In the genomic region with DNA sequence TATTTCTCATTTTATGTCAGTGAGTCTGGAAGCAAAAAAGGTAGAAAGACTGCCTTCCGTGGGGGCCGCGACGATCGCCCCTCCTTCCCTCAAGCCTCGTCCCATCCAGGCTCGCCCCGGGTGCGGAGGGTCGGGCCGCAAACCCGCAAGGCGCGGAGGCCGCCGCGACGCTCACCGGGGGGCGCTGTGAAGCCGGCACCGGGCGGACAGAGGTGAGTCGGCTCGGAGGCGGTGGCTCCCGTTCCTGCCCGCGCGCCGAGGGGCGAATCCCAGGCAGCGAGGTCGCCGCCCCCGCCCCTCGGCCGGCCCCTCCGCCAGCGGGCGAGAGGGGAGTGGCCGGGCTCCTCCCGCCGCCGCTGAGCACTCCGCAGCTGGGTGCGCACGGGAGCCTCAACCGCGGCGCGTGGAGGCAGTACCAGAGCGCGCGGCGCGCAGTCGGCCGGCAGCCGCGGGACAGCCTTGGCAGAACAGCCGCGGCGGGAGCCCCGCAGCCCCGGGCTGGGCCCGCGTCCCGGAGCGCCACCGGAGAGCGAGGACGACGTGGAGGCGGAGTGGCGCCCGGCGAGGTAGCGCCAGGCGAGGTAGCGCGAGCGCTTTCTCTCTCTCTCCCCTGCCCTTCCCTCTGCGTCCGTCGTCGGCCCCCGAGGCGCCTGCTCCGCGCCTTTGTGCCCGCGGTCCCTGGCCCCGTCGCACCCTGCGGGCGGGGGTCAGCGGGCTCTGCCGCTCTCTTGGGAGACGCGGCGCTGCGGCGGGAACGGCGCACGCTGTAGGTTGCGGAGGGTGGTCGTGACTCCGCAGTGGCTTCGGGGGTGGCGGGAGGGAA, we compare ENCODE assay signal across 8 cellular contexts. TPM values are rescaled to one million over a fixed set of nuclear protein-coding genes. Genes with fewer than 3 reads are reported as not detected.
DNase-seq lines count a peak whose midpoint lies in the region; ATAC-seq and TF ChIP-seq lines count a peak whose summit lies in the region.

Gene MYO1B (plus strand): TSS at position 359 of the 823 bp plus-strand sequence. CDS start 31,492 bp downstream, outside the sequence.

- H3K79me2 ChIP-seq in hepatocyte, result peaks cover 34% of the 10 kb centered on the region
- H3K79me2 ChIP-seq in Karpas-422 (ENCODE audit: low read length), result no peaks in the 10 kb centered on the region

- peaks cover 9% of the 10 kb centered on the region for H3K36me3 ChIP-seq in MG63
- H3K36me3 ChIP-seq in ascending aorta, result no peaks in the 10 kb centered on the region
- H3K36me3 ChIP-seq in hepatocyte (replicated peaks; ENCODE audit: insufficient read depth, low read depth), result no peaks in the 10 kb centered on the region
- no peaks in the 10 kb centered on the region for H3K36me3 ChIP-seq in Karpas-422 (ENCODE audit: insufficient read depth, low read length)

- TF ChIP-seq CTCF in ascending aorta (IDR thresholded peaks at IDR 0.05) (peak; percentile 27 to 80 (median 58)), hepatocyte (IDR thresholded peaks at IDR 0.05; ENCODE audit: poor library complexity) (peak; percentile 72)

- peaks cover 1% of the 10 kb centered on the region for H4K20me1 ChIP-seq in hepatocyte (ENCODE audit: insufficient read depth, poor library complexity, severe bottlenecking)
- H4K20me1 ChIP-seq in Karpas-422 (ENCODE audit: insufficient read depth, low read depth, low read length), result no peaks in the 10 kb centered on the region

- peak within 1 kb of the TSS; percentile 82 for H3K4me3 ChIP-seq in MG63
- H3K4me3 ChIP-seq in ascending aorta, result peak within 1 kb of the TSS; percentile 83
- peak within 1 kb of the TSS; percentile 62 for H3K4me3 ChIP-seq in hepatocyte
- H3K4me3 ChIP-seq in skeletal muscle cell (ENCODE audit: low read depth, low read length), result peak within 1 kb of the TSS; percentile 86
- no peak within 1 kb of the TSS for H3K4me3 ChIP-seq in Karpas-422 (ENCODE audit: low read length)

- no peaks in the 10 kb centered on the region; the same call in 1 of the 2 replicates for H3K9me3 ChIP-seq in MG63
- no peaks in the 10 kb centered on the region for H3K9me3 ChIP-seq in ascending aorta
- H3K9me3 ChIP-seq in hepatocyte (ENCODE audit: low read depth), result no peaks in the 10 kb centered on the region
- no peaks in the 10 kb centered on the region for H3K9me3 ChIP-seq in Karpas-422 (ENCODE audit: low read length)

- H3K27me3 ChIP-seq in MG63, result no peaks in the 10 kb centered on the region
- H3K27me3 ChIP-seq in ascending aorta, result no peaks in the 10 kb centered on the region
- no peaks in the 10 kb centered on the region for H3K27me3 ChIP-seq in hepatocyte
- no peaks in the 10 kb centered on the region for H3K27me3 ChIP-seq in Karpas-422 (ENCODE audit: low read length)

- H3K9me2 ChIP-seq in hepatocyte (replicated peaks; ENCODE audit: insufficient read depth) (no peaks in the 10 kb centered on the region), Karpas-422 (replicated peaks; ENCODE audit: insufficient read depth, low read length) (no peaks in the 10 kb centered on the region)

- WGBS in hepatocyte (ENCODE audit: low lambda C conversion rate, missing lambda C conversion rate), result under 1% methylated on average over 60 of the region's 112 CpGs

- peaks cover 0 to 17% of the 10 kb centered on the region in 2 donors for H3K4me1 ChIP-seq in ascending aorta
- peaks cover 14% of the 10 kb centered on the region for H3K4me1 ChIP-seq in hepatocyte (ENCODE audit: insufficient read depth)
- no peaks in the 10 kb centered on the region for H3K4me1 ChIP-seq in Karpas-422 (ENCODE audit: low read length)

- DNase-seq in DMS153 (lab: John Stamatoyannopoulos, UW) (peak; percentile 71), MG63 (peak; percentile 91), SW 1271 (lab: John Stamatoyannopoulos, UW) (peak; percentile 39 to 74), ascending aorta (ENCODE audit: low spot score in 2 of 2) (peak in 1 of 2 donors; percentile 85), hepatocyte (ENCODE audit: low spot score) (peak; percentile 93), skeletal muscle cell (ENCODE audit: low read depth) (no peak), Karpas-422 (no peak)

- intact Hi-C loops in ascending aorta (cut with DNase I), result loop anchor here (1.0 to 5.0 kb wide), 4 partner anchors 52 to 256 kb away; no protein-coding TSS in a partner anchor

- H2AFZ ChIP-seq in hepatocyte (peak within 1 kb of the TSS; percentile 88), Karpas-422 (ENCODE audit: low read length) (no peak within 1 kb of the TSS)

- no peak within 1 kb of the TSS for H3K9ac ChIP-seq in Karpas-422 (ENCODE audit: low read length)

- ATAC-seq in GM21786 (IDR thresholded peaks at IDR 0.05; ENCODE audit: unreplicated experiment), result peak; percentile 41

- H3K27ac ChIP-seq in ascending aorta, result peak within 1 kb of the TSS; percentile 76 to 85
- peak within 1 kb of the TSS; percentile 88 for H3K27ac ChIP-seq in hepatocyte
- no peak within 1 kb of the TSS for H3K27ac ChIP-seq in Karpas-422 (ENCODE audit: low read length)

- H3K4me2 ChIP-seq in hepatocyte (peak within 1 kb of the TSS; percentile 77), Karpas-422 (ENCODE audit: low read depth, low read length, poor library complexity, severe bottlenecking) (no peak within 1 kb of the TSS)

RNA-seq across cellular contexts. Expression of gene MYO1B, which starts in this region (rescaled TPM):
- total RNA-seq in MG63 (2014; rRNA removed; shearing (Covaris generic); ENCODE audit: low replicate concordance), result 95.6 and 123 TPM in 2 replicates
- total RNA-seq in ascending aorta (27.4 TPM), hepatocyte (91.6 and 95.4 TPM in 2 replicates)
- 36.7 and 43.4 TPM in 2 replicates for polyA plus RNA-seq in hepatocyte
- not detected in 2 replicates for total RNA-seq in Karpas-422 (2014; rRNA removed; shearing (Covaris generic); ENCODE audit: low replicate concordance)

Comparison
In these comparisons a context has a peak if more than half of its experiments do, and no peak if none do; other contexts are left out.
1. RNA of gene MYO1B (total RNA-seq): 95.6 to 123 TPM in MG63, 91.6 to 95.4 TPM in hepatocyte and 27.4 TPM in ascending aorta (single experiment); not detected in Karpas-422; every median in the first group is over 10 times any median in the second.
2. DNase-seq: peak in DMS153 (single experiment), MG63 (single experiment), SW 1271 (2 of 2) and hepatocyte (single experiment); none in skeletal muscle cell (single experiment) and Karpas-422 (single experiment).